In the genomic region with DNA sequence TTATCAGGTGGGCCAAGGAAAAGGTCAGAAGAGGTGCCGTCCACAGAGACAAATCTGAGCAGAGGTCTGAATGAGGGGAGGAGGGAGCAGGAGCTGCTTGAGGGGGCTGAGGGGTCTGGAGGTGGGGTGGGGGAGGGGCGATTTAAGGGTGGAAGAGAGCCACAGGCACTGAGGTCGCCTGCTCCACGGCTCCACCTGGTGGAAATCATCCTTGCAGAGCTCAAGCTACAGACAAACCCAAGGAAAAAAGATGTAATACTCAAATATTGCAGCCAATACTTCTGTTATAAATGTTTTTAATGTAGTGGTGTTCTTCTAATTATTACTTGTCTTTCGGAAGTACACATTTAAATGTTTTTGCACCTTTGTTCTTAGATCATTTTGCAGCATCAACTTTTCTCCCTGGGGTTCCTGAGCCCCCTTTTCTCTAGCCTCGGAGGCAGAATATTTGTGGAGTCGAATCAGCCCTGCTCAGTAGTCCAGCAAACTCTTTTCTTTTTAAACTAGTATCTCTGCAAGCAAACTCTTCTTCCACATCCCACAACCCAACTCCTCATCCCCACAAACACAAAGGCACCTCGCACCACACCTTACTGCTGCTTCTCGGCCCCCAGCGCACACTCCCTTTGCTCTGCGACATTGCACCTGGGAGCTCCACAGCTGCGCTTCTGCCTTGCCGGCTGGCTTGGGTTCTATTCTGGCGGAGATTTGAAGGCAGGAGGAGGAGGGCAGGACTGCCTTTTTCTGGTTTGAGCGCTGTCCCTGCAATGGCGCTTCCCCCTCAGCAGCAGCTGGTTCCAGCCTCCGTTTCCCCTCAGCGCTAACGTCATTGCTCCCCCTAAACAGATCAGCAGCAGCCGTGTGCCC, we compare ENCODE assay signal across 9 cellular contexts. TPM values are rescaled to one million over a fixed set of nuclear protein-coding genes. Genes with fewer than 3 reads are reported as not detected.
DNase-seq lines count a peak whose midpoint lies in the region; ATAC-seq, FAIRE-seq and TF ChIP-seq lines count a peak whose summit lies in the region.
"Had no signal": no experiment of that assay in that cellular context is flagged by ENCODE, and none has a peak within 500 bp of the region (broad histone marks: within the 10 kb centered on the region; RNA-seq: fewer than 3 reads in every experiment).

No MANE protein-coding gene starts in this region.

- no peak for TF ChIP-seq EP300 in K562 (IDR thresholded peaks at IDR 0.05; ENCODE audit: low read length)

- no peak overlapping the region for H3K4me2 ChIP-seq in K562 (ENCODE audit: insufficient read depth, low read length)

- H3K36me3 Mint-ChIP-seq in nephron (ENCODE audit: low read depth), result no peaks in the 10 kb centered on the region

- DNase-seq in AG04449 (ENCODE audit: low read depth, low spot score) (no peak), GM06990 (ENCODE audit: extremely low read depth, insufficient read length) (peak; percentile 23), NAMALWA (ENCODE audit: low spot score) (peak; percentile 70), K562 (ENCODE audit: extremely low read depth in 1 of 4, low spot score in 3 of 4) (peak; percentile 46 to 83 (median 59)), inferior parietal cortex (ENCODE audit: extremely low spot score) (no peak), vagina (ENCODE audit: extremely low spot score in 2 of 2) (no peak)

- H4K20me1 ChIP-seq in K562 (replicated peaks; ENCODE audit: control insufficient read depth, insufficient read depth, low read length), result no peaks in the 10 kb centered on the region; the same call in 1 of the 2 replicates

- ATAC-seq in K562 (peak; percentile 87), GM19035 (IDR thresholded peaks at IDR 0.05; ENCODE audit: unreplicated experiment) (no peak)

- intact Hi-C loops in K562 (cut with micrococcal nuclease), result no loop called here
- intact Hi-C loops in vagina (cut with DNase I), result no loop called here

- no peaks in the 10 kb centered on the region for H3K27me3 ChIP-seq in GM06990 (replicated peaks; ENCODE audit: control insufficient read depth, insufficient read depth, low read length)
- peaks cover 20 to 26% of the 10 kb centered on the region in 2 experiments for H3K27me3 ChIP-seq in K562 (ENCODE audit: control insufficient read depth in 2 of 2, insufficient read depth in 2 of 2, low read length in 2 of 2)
- H3K27me3 ChIP-seq in vagina, result no peaks in the 10 kb centered on the region

- H3K4me1 ChIP-seq in K562 (replicated peaks in 1 of 2; ENCODE audit: control insufficient read depth in 2 of 2, insufficient read depth in 2 of 2, low read length in 2 of 2) (peaks cover 12 to 18% of the 10 kb centered on the region in 2 experiments), vagina (no peaks in the 10 kb centered on the region)

- WGBS in K562 (ENCODE audit: insufficient coverage, low coverage, missing lambda C conversion rate), result 34% methylated on average over 20 of the region's 20 CpGs

- CTCF ChIA-PET in AG04449 (lab: Yijun Ruan, JAX) (interaction anchor here (0.6 to 5.1 kb wide), 5 partner anchors 9 to 293 kb away, joined by 3 to 35 read pairs (median 3); no protein-coding TSS in a partner anchor), K562 (lab: Yijun Ruan, JAX; ENCODE audit: low intra/inter-chr PET ratio) (interaction anchor here (0.6 kb wide), 1 partner anchor 489 kb away, joined by 3 read pairs; no protein-coding TSS in a partner anchor)

- in situ Hi-C loops in K562 (cut with MboI), result no loop called here

- H3K9me3 ChIP-seq in K562 (replicated peaks; ENCODE audit: control insufficient read depth, insufficient read depth, low read depth, low read length) (no peaks in the 10 kb centered on the region), vagina (no peaks in the 10 kb centered on the region)

- H3K27me3 Mint-ChIP-seq in nephron (ENCODE audit: low read depth), result peaks cover 10% of the 10 kb centered on the region

- POLR2A ChIA-PET in AG04449 (lab: Yijun Ruan, JAX) (interaction anchor here (0.6 kb wide), 1 partner anchor 25 kb away, joined by 4 read pairs; no protein-coding TSS in a partner anchor), K562 (lab: Yijun Ruan, JAX) (no interaction called here)

- no peak overlapping the region for H3K9ac ChIP-seq in K562 (ENCODE audit: insufficient read depth in 1 of 2, low read depth in 2 of 2, low read length in 2 of 2)

- BruUV-seq in K562 (replicated peaks; lab: Mats Ljungman, UMichigan), result no TSS peak

- no peak overlapping the region for H2AFZ ChIP-seq in K562 (ENCODE audit: low read depth, low read length)

- no peak overlapping the region for H3K27ac Mint-ChIP-seq in nephron

- H3K79me2 ChIP-seq in K562 (ENCODE audit: control insufficient read depth, insufficient read depth, low read length), result no peaks in the 10 kb centered on the region

- no peaks in the 10 kb centered on the region for H3K9me1 ChIP-seq in K562 (ENCODE audit: control insufficient read depth, insufficient read depth, low read length)

- peaks cover 2% of the 10 kb centered on the region for H3K9me3 Mint-ChIP-seq in nephron

- TF ChIP-seq POLR2A in K562 (conservative IDR thresholded peaks at IDR 0.05) (no peak), vagina (IDR thresholded peaks at IDR 0.05) (no peak)

- H3K36me3 ChIP-seq in GM06990 (ENCODE audit: control insufficient read depth, insufficient read depth, low read length) (no peaks in the 10 kb centered on the region), K562 (ENCODE audit: control insufficient read depth, insufficient read depth, low read length) (no peaks in the 10 kb centered on the region), vagina (no peaks in the 10 kb centered on the region)

- TF ChIP-seq RAD21 in K562 (CRISPR knock-in tag; conservative IDR thresholded peaks at IDR 0.05 in 1 of 2, IDR thresholded peaks at IDR 0.05 in 1 of 2), result peak in 1 of 2 experiments; percentile 52; a peak in 3 of 4 replicates

- H3K27ac ChIP-seq in K562 (ENCODE audit: extremely low read depth, low read depth, low read length) (no peak overlapping the region), vagina (no peak overlapping the region)

- no peak overlapping the region for H3K4me3 Mint-ChIP-seq in nephron

- no peak overlapping the region for H3K4me3 ChIP-seq in AG04449 (ENCODE audit: low read depth, low read length)
- no peak overlapping the region for H3K4me3 ChIP-seq in GM06990 (replicated peaks; ENCODE audit: low read depth, low read length)
- no peak overlapping the region for H3K4me3 ChIP-seq in K562
- H3K4me3 ChIP-seq in vagina, result no peak overlapping the region

- peak; percentile 42 for TF ChIP-seq CTCF in AG04449 (IDR thresholded peaks at IDR 0.05; ENCODE audit: insufficient read depth, low read length, missing control alignments)
- peak; percentile 73 for TF ChIP-seq CTCF in GM06990 (IDR thresholded peaks at IDR 0.05; ENCODE audit: insufficient read depth, low read length, poor library complexity, severe bottlenecking)
- TF ChIP-seq CTCF in K562 (IDR thresholded peaks at IDR 0.05 in 2 of 3, conservative IDR thresholded peaks at IDR 0.05 in 1 of 3; ENCODE audit: insufficient read depth in 2 of 3, low read depth in 1 of 3, low read length in 3 of 3), result peak; percentile 61 to 77 (median 77)
- TF ChIP-seq CTCF in nephron (IDR thresholded peaks at IDR 0.05; ENCODE audit: unreplicated experiment in 3 of 3), result peak; percentile 44 to 54 (median 53)
- no peak for TF ChIP-seq CTCF in vagina (IDR thresholded peaks at IDR 0.05)

- no peaks in the 10 kb centered on the region for H3K4me1 Mint-ChIP-seq in nephron

- FAIRE-seq in K562 (lab: Jason Lieb, UNC), result peak; percentile 78
- FAIRE-seq: endometrium had no signal

TF ChIP-seq in K562, 482 proteins besides CTCF, POLR2A, EP300 and RAD21 (continues in another document):
- no peak for TF ChIP-seq HOXB6 (CRISPR knock-in tag; IDR thresholded peaks at IDR 0.05; ENCODE audit: borderline replicate concordance)

RNA-seq across cellular contexts. Expression of a gene that starts 51.0 kb away (rescaled TPM):
- total RNA-seq in K562 (2011; cell fraction: chromatin; rRNA removed; ENCODE audit: low replicate concordance), result 0.51 and 0.55 TPM in 2 replicates
- total RNA-seq in K562 (2011; cell fraction: nucleolus; rRNA removed), result 0.33 TPM in 1 of 2 replicates, not detected in the other
- total RNA-seq in K562 (2011; cell fraction: nucleoplasm; rRNA removed), result 0.29 and 0.61 TPM in 2 replicates
- total RNA-seq in K562 (2014; rRNA removed) (0.33 TPM in 1 of 2 replicates, not detected in the other), K562 (2014; rRNA removed; fragmentation: Illumina TruSeq; extraction: Trizol) (0.18 TPM in 1 of 2 replicates, not detected in the other), K562 (2015; rRNA removed; fragmentation: Illumina TruSeq; extraction: Trizol) (0.11 and 0.22 TPM in 2 replicates), K562 (2021) (0.40 and 0.53 TPM in 2 replicates), vagina (19.4 TPM)
- polyA plus RNA-seq in K562 (2011; rRNA removed) (0.15 and 0.17 TPM in 2 replicates), K562 (2014; fragmentation: Illumina TruSeq; extraction: Trizol) (0.37 and 0.54 TPM in 2 replicates), K562 (2014; fragmentation: Nextera tagmentation; extraction: Ambion mirVana) (under 1 TPM; 0.14 to 0.20 TPM), K562 (2014; rRNA removed) (0.15 and 0.36 TPM in 2 replicates)
- 0.19 and 0.22 TPM in 2 replicates for polyA plus RNA-seq in K562 (2011; cell fraction: cytosol; rRNA removed)
- 0.24 and 0.46 TPM in 2 replicates for polyA plus RNA-seq in K562 (2011; cell fraction: nucleus; rRNA removed)
- polyA plus RNA-seq in K562 (2012), result 0.29 and 0.42 TPM in 2 replicates
- 0.12 and 0.28 TPM in 2 replicates for polyA minus RNA-seq in K562 (2011; rRNA and poly(A)+ RNA removed)
- 1.0 and 3.5 TPM in 2 replicates for polyA minus RNA-seq in K562 (2011; cell fraction: cytosol; rRNA and poly(A)+ RNA removed)
- polyA minus RNA-seq in K562 (2011; cell fraction: nucleus; rRNA and poly(A)+ RNA removed), result 0.40 and 0.56 TPM in 2 replicates

RNA-seq across cellular contexts. Expression of a gene that starts 55.3 kb away (rescaled TPM):
- 8.1 and 18.1 TPM in 2 replicates for total RNA-seq in K562 (2011; cell fraction: chromatin; rRNA removed; ENCODE audit: low replicate concordance)
- total RNA-seq in K562 (2011; cell fraction: nucleolus; rRNA removed), result 3.3 and 3.9 TPM in 2 replicates
- total RNA-seq in K562 (2011; cell fraction: nucleoplasm; rRNA removed), result 3.7 and 5.9 TPM in 2 replicates
- total RNA-seq in K562 (2014; rRNA removed) (1.0 and 1.3 TPM in 2 replicates), K562 (2014; rRNA removed; fragmentation: Illumina TruSeq; extraction: Trizol) (2.0 and 2.2 TPM in 2 replicates), K562 (2015; rRNA removed; fragmentation: Illumina TruSeq; extraction: Trizol) (1.7 and 2.6 TPM in 2 replicates), K562 (2021) (1.3 and 1.8 TPM in 2 replicates), vagina (17.2 TPM)
- polyA plus RNA-seq in K562 (2011; rRNA removed) (0.54 and 0.78 TPM in 2 replicates), K562 (2014; fragmentation: Illumina TruSeq; extraction: Trizol) (1.4 and 1.6 TPM in 2 replicates), K562 (2014; fragmentation: Nextera tagmentation; extraction: Ambion mirVana) (1 to 10 TPM; 1.1 to 1.4 TPM), K562 (2014; rRNA removed) (1.4 and 1.9 TPM in 2 replicates)
- polyA plus RNA-seq in K562 (2011; cell fraction: cytosol; rRNA removed), result 0.07 and 0.24 TPM in 2 replicates
- polyA plus RNA-seq in K562 (2011; cell fraction: nucleus; rRNA removed), result 0.52 and 0.68 TPM in 2 replicates
- polyA plus RNA-seq in K562 (2012), result 1.6 and 1.7 TPM in 2 replicates
- polyA minus RNA-seq in K562 (2011; rRNA and poly(A)+ RNA removed), result 1.2 and 1.6 TPM in 2 replicates
- polyA minus RNA-seq in K562 (2011; cell fraction: cytosol; rRNA and poly(A)+ RNA removed), result not detected in 2 replicates
- polyA minus RNA-seq in K562 (2011; cell fraction: nucleus; rRNA and poly(A)+ RNA removed), result 0.67 and 0.81 TPM in 2 replicates

Comparison
In these comparisons a context has a peak if more than half of its experiments do, and no peak if none do; other contexts are left out.
1. DNase-seq: peak in GM06990 (single experiment), NAMALWA (single experiment) and K562 (4 of 4); none in AG04449 (single experiment), inferior parietal cortex (single experiment) and vagina (0 of 2).
2. CTCF ChIP-seq: peak in AG04449 (single experiment), GM06990 (single experiment), K562 (3 of 3) and nephron (3 of 3); none in vagina (0 of 3).
3. RNA of a gene that starts 51.0 kb away (total RNA-seq): 19.4 TPM in vagina (single experiment); 0.11 to 0.61 TPM in K562; every median in the first group is over 10 times any median in the second.